In the genomic region with DNA sequence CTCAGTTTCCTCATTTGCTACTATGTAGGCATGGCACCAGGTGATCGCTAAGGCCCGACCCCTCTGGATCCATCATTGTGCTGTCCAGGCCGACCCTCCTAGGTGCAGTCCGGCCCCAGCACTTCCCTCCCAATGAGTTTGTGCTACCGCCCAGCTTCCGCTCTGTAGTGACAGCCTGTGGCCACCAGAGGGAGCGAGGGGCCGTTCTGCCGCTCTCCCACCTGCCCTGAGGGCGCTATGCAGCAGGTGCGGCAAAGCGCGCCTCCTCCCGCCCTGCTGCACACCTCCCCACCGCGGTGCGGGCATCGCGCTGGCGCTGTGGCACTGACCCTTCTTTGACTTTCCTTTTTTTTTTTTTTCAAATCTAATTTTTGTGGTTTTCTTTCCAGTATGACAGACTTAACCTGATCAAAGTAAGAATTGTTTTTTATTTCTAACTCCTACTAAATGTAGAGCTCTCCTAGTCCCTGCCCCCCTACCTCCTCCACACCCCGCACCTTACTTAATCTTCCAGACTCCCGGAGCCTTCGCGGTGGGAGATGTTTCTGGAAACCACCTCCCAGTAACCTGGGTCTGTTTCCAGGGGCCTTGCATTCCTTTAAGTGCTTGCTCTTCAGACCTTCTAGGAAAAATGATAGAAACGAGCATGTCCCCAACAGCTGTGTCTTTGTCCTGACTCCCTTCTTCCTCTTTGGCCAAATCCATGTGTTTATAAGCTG, we compare ENCODE assay signal across 8 cellular contexts.
DNase-seq lines count a peak whose midpoint lies in the region; ATAC-seq lines count a peak whose summit lies in the region.

No MANE protein-coding gene starts in this region.

- ATAC-seq in HG02870 (IDR thresholded peaks at IDR 0.05; ENCODE audit: unreplicated experiment) = peak; percentile 90

- DNase-seq in NCI-H82 (lab: John Stamatoyannopoulos, UW) (peak; percentile 68), NCI-H82 treated with DMSO at 0.1 percent for 48 hours (lab: John Stamatoyannopoulos, UW; ENCODE audit: unreplicated experiment) (no peak), NCI-H2107 (lab: John Stamatoyannopoulos, UW) (peak; percentile 20), dedifferentiated amniotic fluid mesenchymal stem cell (ENCODE audit: extremely low spot score) (peak; percentile 18), lung microvascular endothelial cell (ENCODE audit: low read depth in 2 of 2) (peak; percentile 47 to 72)
- DNase-seq in activated CD4-positive, alpha-beta T cell treated with anti-CD3 and anti-CD28 coated beads for 48 hours = peak; percentile 76
- peak; percentile 24 to 40 for DNase-seq in stimulated activated CD8-positive, alpha-beta memory T cell treated with anti-CD3 and anti-CD28 coated beads, Interleukin-4, amount 100 ng/mL, for 1 hour (ENCODE audit: low read depth in 2 of 2, low spot score in 1 of 2)
